Comparison of ENCODE assay signal across 28 cellular contexts in the genomic region with DNA sequence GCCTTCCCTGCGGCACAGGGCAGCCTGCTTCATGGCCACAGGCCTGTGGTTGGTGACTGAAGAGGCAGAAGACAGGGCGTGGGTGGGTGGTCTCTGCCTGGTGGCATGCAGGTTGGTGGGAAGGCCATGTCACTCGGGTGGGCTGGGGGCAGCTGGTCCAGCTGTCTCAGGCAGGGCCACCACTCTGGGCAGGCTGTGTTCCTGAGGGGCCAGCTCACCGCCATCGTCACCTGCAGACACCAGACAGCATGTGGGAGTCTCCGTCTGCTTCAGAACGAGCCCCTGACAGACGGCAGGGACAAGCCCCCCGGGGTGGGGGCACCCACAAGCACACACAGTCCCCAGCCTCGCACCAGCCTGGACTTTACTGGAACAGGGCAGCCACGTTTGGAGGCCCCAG.
"Had no signal": no experiment of that assay in that cellular context is flagged by ENCODE, and none has a peak within 500 bp of the region (broad histone marks: within the 10 kb centered on the region; RNA-seq: fewer than 3 reads in every experiment).

No MANE protein-coding gene starts in this region.

- DNase-seq: activated B cell treated with CpG ODN at 0.5 μM for 24 hours; activated CD4-positive, alpha-beta T cell treated with anti-CD3 and anti-CD28 coated beads for 48 hours; activated CD4-positive, alpha-beta T cell treated with anti-CD3 and anti-CD28 coated beads, Interleukin-2, amount 50 U/mL, for 1 hour; activated CD4-positive, alpha-beta T cell treated with anti-CD3 and anti-CD28 coated beads, Interleukin-2, amount 50 U/mL, for 48 hours; activated CD8-positive, alpha-beta memory T cell treated with anti-CD3 and anti-CD28 coated beads for 24 hours; activated CD8-positive, alpha-beta T cell treated with anti-CD3 and anti-CD28 coated beads for 36 hours; activated gamma-delta T cell treated with Interleukin-2 at 50 U/mL for 16 hours; activated naive CD4-positive, alpha-beta T cell treated with anti-CD3 and anti-CD28 coated beads, Interleukin-2, amount 50 U/mL, for 16 hours; activated naive CD4-positive, alpha-beta T cell treated with Interleukin-2 at 50 U/mL for 16 hours; activated T-cell treated with anti-CD3 and anti-CD28 coated beads, Interleukin-2, amount 50 U/mL, for 4 hours; amniotic stem cell; anterior cingulate cortex; brain microvascular endothelial cell; caudate nucleus; colonic mucosa; effector CD8-positive, alpha-beta T cell; esophagus squamous epithelium; SW 1271; T-cell; T-helper 9 cell; WERI-Rb-1 had no signal

- H3K36me3 Mint-ChIP-seq: activated naive CD8-positive, alpha-beta T cell; T-cell had no signal

- H3K36me3 ChIP-seq: brain microvascular endothelial cell, colonic mucosa, esophagus squamous epithelium, gastroesophageal sphincter, WERI-Rb-1 had no signal

- H3K9ac ChIP-seq: SK-N-SH had no signal

- H3K9me3 ChIP-seq: colonic mucosa, esophagus squamous epithelium, gastroesophageal sphincter, SK-N-SH had no signal

- H3K4me1 Mint-ChIP-seq: activated B cell treated with CpG ODN at 0.5 μM for 24 hours; activated T-helper 17 cell treated with anti-CD3 and anti-CD28 coated beads, Interleukin-2, amount 50 U/mL, for 72 hours; T-cell had no signal

- H3K27me3 Mint-ChIP-seq: activated B cell treated with CpG ODN at 0.5 μM for 24 hours; activated CD8-positive, alpha-beta T cell treated with anti-CD3 and anti-CD28 coated beads for 36 hours; T-cell had no signal

- H3K9me3 Mint-ChIP-seq: activated B cell treated with CpG ODN at 0.5 μM for 24 hours; activated CD8-positive, alpha-beta T cell treated with anti-CD3 and anti-CD28 coated beads for 36 hours; activated T-cell treated with anti-CD3 and anti-CD28 coated beads, Interleukin-2, amount 50 U/mL, for 4 hours; activated T-helper 17 cell treated with anti-CD3 and anti-CD28 coated beads, Interleukin-2, amount 50 U/mL, for 72 hours; T-cell; T-helper 1 cell treated with Interleukin-12 subunit alpha and Interleukin-12 subunit beta and Interleukin-4 antibody, amounts not matched to agents 30 μg/mL and 1 μg/mL, for 36 hours had no signal

- H3K27ac ChIP-seq: brain microvascular endothelial cell, colonic mucosa, epithelial cell of prostate, esophagus squamous epithelium, gastroesophageal sphincter, WERI-Rb-1 had no signal

- H3K4me3 ChIP-seq: colonic mucosa, esophagus squamous epithelium, gastroesophageal sphincter had no signal

- ATAC-seq: activated CD4-positive, CD25-positive, alpha-beta regulatory T cell treated with anti-CD3 and anti-CD28 coated beads, Interleukin-2, amount 50 U/mL, for 24 hours; activated CD8-positive, alpha-beta T cell treated with anti-CD3 and anti-CD28 coated beads for 36 hours; activated T-cell treated with anti-CD3 and anti-CD28 coated beads, Interleukin-2, amount 50 U/mL, for 4 hours; activated T-helper 17 cell treated with anti-CD3 and anti-CD28 coated beads, Interleukin-2, amount 50 U/mL, for 72 hours; gastroesophageal sphincter; T-cell had no signal

- H3K27ac Mint-ChIP-seq: activated B cell treated with CpG ODN at 0.5 μM for 24 hours; activated CD8-positive, alpha-beta T cell treated with anti-CD3 and anti-CD28 coated beads for 36 hours; activated naive CD8-positive, alpha-beta T cell; activated T-helper 17 cell treated with anti-CD3 and anti-CD28 coated beads, Interleukin-2, amount 50 U/mL, for 72 hours; T-cell; T-helper 1 cell treated with Interleukin-12 subunit alpha and Interleukin-12 subunit beta and Interleukin-4 antibody, amounts not matched to agents 30 μg/mL and 1 μg/mL, for 36 hours had no signal

- H3K4me3 Mint-ChIP-seq: activated B cell treated with CpG ODN at 0.5 μM for 24 hours; activated CD8-positive, alpha-beta T cell treated with anti-CD3 and anti-CD28 coated beads for 36 hours; activated naive CD8-positive, alpha-beta T cell; activated T-cell treated with anti-CD3 and anti-CD28 coated beads, Interleukin-2, amount 50 U/mL, for 4 hours; activated T-helper 17 cell treated with anti-CD3 and anti-CD28 coated beads, Interleukin-2, amount 50 U/mL, for 72 hours; T-cell; T-helper 1 cell treated with Interleukin-12 subunit alpha and Interleukin-12 subunit beta and Interleukin-4 antibody, amounts not matched to agents 30 μg/mL and 1 μg/mL, for 36 hours had no signal

- H3K4me2 ChIP-seq: SK-N-SH had no signal

- H3K27me3 ChIP-seq: brain microvascular endothelial cell, colonic mucosa had no signal

- H3K4me1 ChIP-seq: colonic mucosa, esophagus squamous epithelium, gastroesophageal sphincter had no signal
